ENCODE assay signal across 8 cellular contexts in the genomic region with DNA sequence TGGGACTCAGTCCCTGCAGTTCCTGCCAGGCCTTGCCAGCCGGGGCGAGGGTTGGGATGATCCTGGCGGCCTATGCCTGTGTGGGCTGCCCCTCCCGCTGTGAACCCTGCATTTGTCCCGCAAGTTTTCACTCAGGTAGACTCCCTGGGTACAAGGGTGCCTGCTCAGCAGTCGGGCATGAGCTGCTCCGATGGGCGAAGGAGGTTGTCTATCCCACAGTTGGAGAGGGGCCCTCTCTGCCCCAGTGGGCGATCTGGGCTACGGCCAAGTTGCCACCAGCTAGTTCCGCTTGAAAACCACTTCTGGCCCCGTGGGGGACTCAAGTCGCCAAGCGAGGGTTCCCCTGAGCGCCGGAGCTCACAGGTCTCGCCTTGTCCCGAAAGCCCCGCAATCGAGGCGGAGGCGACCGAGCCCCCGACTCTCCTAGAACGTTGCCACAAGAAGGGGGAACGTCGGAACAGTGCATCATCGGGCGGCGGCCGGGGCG. TPM values are rescaled to one million over a fixed set of nuclear protein-coding genes. Genes with fewer than 3 reads are reported as not detected.
DNase-seq lines count a peak whose midpoint lies in the region; ATAC-seq, FAIRE-seq and TF ChIP-seq lines count a peak whose summit lies in the region.

No MANE protein-coding gene starts in this region.

- H3K36me3 ChIP-seq in iPS DF 6.9 (ENCODE audit: control insufficient read depth, insufficient read depth, low read length) = peaks cover 27% of the 10 kb centered on the region
- H3K36me3 ChIP-seq in small intestine (ENCODE audit: control insufficient read depth in 2 of 2, insufficient read depth in 2 of 2, low read length in 2 of 2) = peaks cover 8% of the 10 kb centered on the region in 2 donors

- H3K4me1 Mint-ChIP-seq in activated CD8-positive, alpha-beta memory T cell treated with anti-CD3 and anti-CD28 coated beads, Interleukin-2, amount 10 ng/mL, durations not matched to agents 7 days and 5 days = peaks cover 43% of the 10 kb centered on the region
- peaks cover 48% of the 10 kb centered on the region for H3K4me1 Mint-ChIP-seq in activated naive CD8-positive, alpha-beta T cell (ENCODE audit: low read depth)

- H3K4me1 ChIP-seq in iPS DF 6.9 (ENCODE audit: control insufficient read depth, insufficient read depth, low read length) (peaks cover 9% of the 10 kb centered on the region), small intestine (ENCODE audit: control insufficient read depth in 2 of 2, insufficient read depth in 1 of 2, low read depth in 1 of 2, low read length in 1 of 2) (peaks cover 0 to under 1% of the 10 kb centered on the region in 2 donors)

- H3K9me3 Mint-ChIP-seq in activated CD8-positive, alpha-beta memory T cell treated with anti-CD3 and anti-CD28 coated beads, Interleukin-2, amount 10 ng/mL, durations not matched to agents 7 days and 5 days (ENCODE audit: low read depth) = no peaks in the 10 kb centered on the region
- H3K9me3 Mint-ChIP-seq in activated naive CD8-positive, alpha-beta T cell (ENCODE audit: low read depth) = no peaks in the 10 kb centered on the region

- H3K36me3 Mint-ChIP-seq in activated CD8-positive, alpha-beta memory T cell treated with anti-CD3 and anti-CD28 coated beads, Interleukin-2, amount 10 ng/mL, durations not matched to agents 7 days and 5 days = peaks cover 62% of the 10 kb centered on the region
- H3K36me3 Mint-ChIP-seq in activated naive CD8-positive, alpha-beta T cell = peaks cover 3% of the 10 kb centered on the region

- H3K27ac ChIP-seq in iPS DF 6.9 (ENCODE audit: low read length) (no peak overlapping the region), small intestine (ENCODE audit: low read depth in 1 of 2, low read length in 1 of 2) (peak overlapping the region; percentile 53 to 87)

- peak overlapping the region; percentile 98 for H3K4me3 Mint-ChIP-seq in activated CD8-positive, alpha-beta memory T cell treated with anti-CD3 and anti-CD28 coated beads, Interleukin-2, amount 10 ng/mL, durations not matched to agents 7 days and 5 days
- H3K4me3 Mint-ChIP-seq in activated naive CD8-positive, alpha-beta T cell = peak overlapping the region; percentile 94

- no CpG with 5 or more reads among the region's 32 CpGs for WGBS in iPS DF 6.9 (ENCODE audit: insufficient coverage, insufficient read length)
- 1 to 4% (median 3%) methylated on average over 30 to 32 of the region's 32 CpGs for WGBS in small intestine, 3 donors

- DNase-seq in activated CD8-positive, alpha-beta memory T cell treated with anti-CD3 and anti-CD28 coated beads, Interleukin-2, amount 10 ng/mL, durations not matched to agents 7 days and 5 days = no peak
- no peak for DNase-seq in activated CD8-positive, alpha-beta memory T cell treated with anti-CD3 and anti-CD28 coated beads, Interleukin-2, amount 50 U/mL, for 4 hours
- no peak for DNase-seq in iPS DF 6.9 (ENCODE audit: low read depth, low spot score)
- DNase-seq in small intestine = peak; percentile 39
- no peak for DNase-seq in AG08396 (ENCODE audit: low spot score)
- DNase-seq in D721Med (ENCODE audit: insufficient read length, low spot score) = no peak

- no peaks in the 10 kb centered on the region for H3K27me3 Mint-ChIP-seq in activated CD8-positive, alpha-beta memory T cell treated with anti-CD3 and anti-CD28 coated beads, Interleukin-2, amount 10 ng/mL, durations not matched to agents 7 days and 5 days
- no peaks in the 10 kb centered on the region for H3K27me3 Mint-ChIP-seq in activated naive CD8-positive, alpha-beta T cell

- H3K27me3 ChIP-seq in iPS DF 6.9 (ENCODE audit: control insufficient read depth, insufficient read depth, low read length) (no peaks in the 10 kb centered on the region), small intestine (ENCODE audit: control insufficient read depth in 2 of 2, insufficient read depth in 2 of 2, low read length in 2 of 2) (no peaks in the 10 kb centered on the region)

- H3K9me3 ChIP-seq in iPS DF 6.9 (ENCODE audit: control insufficient read depth, insufficient read depth, low read length) (no peaks in the 10 kb centered on the region), small intestine (ENCODE audit: control insufficient read depth, low read depth) (no peaks in the 10 kb centered on the region)

- peak overlapping the region; percentile 90 for H3K27ac Mint-ChIP-seq in activated CD8-positive, alpha-beta memory T cell treated with anti-CD3 and anti-CD28 coated beads, Interleukin-2, amount 10 ng/mL, durations not matched to agents 7 days and 5 days
- peak overlapping the region; percentile 77 for H3K27ac Mint-ChIP-seq in activated naive CD8-positive, alpha-beta T cell

- peak; percentile 4 for ATAC-seq in activated CD8-positive, alpha-beta memory T cell treated with anti-CD3 and anti-CD28 coated beads, Interleukin-2, amount 10 ng/mL, durations not matched to agents 7 days and 5 days
- ATAC-seq in HG03108 (IDR thresholded peaks at IDR 0.05; ENCODE audit: unreplicated experiment) = peak; percentile 1

- CTCF ChIA-PET in activated CD8-positive, alpha-beta memory T cell treated with anti-CD3 and anti-CD28 coated beads, Interleukin-2, amount 10 ng/mL, durations not matched to agents 7 days and 5 days (lab: Charles Lee) = interaction anchor here (0.7 to 4.9 kb wide), 11 partner anchors 14 to 143 kb away, joined by 3 to 55 read pairs (median 6); a partner anchor contains a TSS

- H3K4me3 ChIP-seq in iPS DF 6.9 (ENCODE audit: low read length) (peak overlapping the region; percentile 91; the same call in 1 of the 2 replicates), small intestine (ENCODE audit: low read depth in 1 of 2, low read length in 2 of 2) (peak overlapping the region; percentile 93 to 95)

- TF ChIP-seq CTCF in D721Med (IDR thresholded peaks at IDR 0.05; ENCODE audit: insufficient read depth, missing control alignments) = no peak

- FAIRE-seq in small intestine (lab: Jason Lieb, UNC) (no peak), D721Med (lab: Jason Lieb, UNC) (no peak)

RNA-seq across cellular contexts. Expression of a gene that starts 0.4 kb away (rescaled TPM):
- total RNA-seq in activated CD8-positive, alpha-beta memory T cell treated with anti-CD3 and anti-CD28 coated beads, Interleukin-2, amount 10 ng/mL, durations not matched to agents 7 days and 5 days = 1,000 to 10,000 TPM; 1,086 to 1,277 TPM
- polyA plus RNA-seq in small intestine = 1,000 to 10,000 TPM in 2 of 3 donors, 100 to 1,000 TPM in 1; 898 to 1,439 (median 1,182) TPM

RNA-seq across cellular contexts. Expression of a gene that starts 6.1 kb away (rescaled TPM):
- 10 to 100 TPM; 10.5 to 14.4 TPM for total RNA-seq in activated CD8-positive, alpha-beta memory T cell treated with anti-CD3 and anti-CD28 coated beads, Interleukin-2, amount 10 ng/mL, durations not matched to agents 7 days and 5 days
- 10 to 100 TPM in 2 of 3 donors, 1 to 10 TPM in 1; 9.7 to 13.4 (median 11.9) TPM for polyA plus RNA-seq in small intestine

RNA-seq across cellular contexts. Expression of a gene that starts 15.0 kb away (rescaled TPM):
- total RNA-seq in activated CD8-positive, alpha-beta memory T cell treated with anti-CD3 and anti-CD28 coated beads, Interleukin-2, amount 10 ng/mL, durations not matched to agents 7 days and 5 days = 100 to 1,000 TPM in 1 of 2 experiments, 10 to 100 TPM in 1; 98.8 to 129 TPM
- polyA plus RNA-seq in small intestine = 10 to 100 TPM; 31.9 to 54.0 (median 33.3) TPM

RNA-seq across cellular contexts. Expression of a gene that starts 15.9 kb away (rescaled TPM):
- total RNA-seq in activated CD8-positive, alpha-beta memory T cell treated with anti-CD3 and anti-CD28 coated beads, Interleukin-2, amount 10 ng/mL, durations not matched to agents 7 days and 5 days = 100 to 1,000 TPM in 1 of 2 experiments, 10 to 100 TPM in 1; 89.1 to 125 TPM
- polyA plus RNA-seq in small intestine = 10 to 100 TPM; 46.7 to 99.1 (median 51.3) TPM

RNA-seq across cellular contexts. Expression of a gene that starts 26.2 kb away (rescaled TPM):
- under 1 TPM in 1 of 2 experiments, not detected in 1; 0.12 TPM for total RNA-seq in activated CD8-positive, alpha-beta memory T cell treated with anti-CD3 and anti-CD28 coated beads, Interleukin-2, amount 10 ng/mL, durations not matched to agents 7 days and 5 days
- polyA plus RNA-seq in small intestine = 1 to 10 TPM in 2 of 3 donors, not detected in 1; 1.0 to 3.2 TPM
